Comparison of ENCODE assay signal across 20 cellular contexts in genomic region chr5:80037366-80037765, GRCh38. TPM values are rescaled to one million over a fixed set of nuclear protein-coding genes. Genes with fewer than 3 reads are reported as not detected.
DNase-seq lines count a peak whose midpoint lies in the region; ATAC-seq and TF ChIP-seq lines count a peak whose summit lies in the region.
"Had no signal": no experiment of that assay in that cellular context is flagged by ENCODE, and none has a peak within 500 bp of the region (broad histone marks: within the 10 kb centered on the region; RNA-seq: fewer than 3 reads in every experiment).

No MANE protein-coding gene starts in this region.

- H3K4me2 ChIP-seq in DOHH2 (ENCODE audit: low read length) (peak overlapping the region; percentile 7; the same call in 1 of the 2 replicates), OCI-LY3 (ENCODE audit: low read length) (peak overlapping the region; percentile 57)

- TF ChIP-seq CTCF in DOHH2 (IDR thresholded peaks at IDR 0.05; ENCODE audit: low read depth, low read length, poor library complexity, severe bottlenecking) (no peak), GM12864 (IDR thresholded peaks at IDR 0.05; ENCODE audit: low read depth, low read length, missing control alignments) (no peak), OCI-LY3 (IDR thresholded peaks at IDR 0.05; ENCODE audit: low read depth, low read length) (no peak), foreskin keratinocyte (conservative IDR thresholded peaks at IDR 0.05) (no peak)

- no peaks in the 10 kb centered on the region for H3K79me2 ChIP-seq in DOHH2 (ENCODE audit: control insufficient read depth, low read length)
- no peaks in the 10 kb centered on the region for H3K79me2 ChIP-seq in OCI-LY3 (ENCODE audit: low read length)

- no peaks in the 10 kb centered on the region for H3K9me3 ChIP-seq in DOHH2 (ENCODE audit: control insufficient read depth, insufficient read depth, low read length)
- H3K9me3 ChIP-seq in OCI-LY3 (ENCODE audit: insufficient read depth, low read length) = no peaks in the 10 kb centered on the region
- H3K9me3 ChIP-seq: ascending aorta, lower lobe of right lung, SJSA1, spleen had no signal

- no peaks in the 10 kb centered on the region for H3F3A ChIP-seq in DOHH2 (ENCODE audit: control insufficient read depth, insufficient read depth)

- no peaks in the 10 kb centered on the region for H4K20me1 ChIP-seq in DOHH2 (ENCODE audit: control insufficient read depth, insufficient read depth, low read depth, low read length)
- no peaks in the 10 kb centered on the region for H4K20me1 ChIP-seq in OCI-LY3 (ENCODE audit: insufficient read depth, low read length)

- no peak overlapping the region for H2AFZ ChIP-seq in OCI-LY3 (ENCODE audit: low read depth, low read length)

- H3K27ac ChIP-seq in DOHH2 (ENCODE audit: low read depth, low read length) (no peak overlapping the region), OCI-LY3 (ENCODE audit: low read length) (no peak overlapping the region), foreskin keratinocyte (no peak overlapping the region)
- H3K27ac ChIP-seq: ascending aorta, lower lobe of right lung, SJSA1, spleen had no signal

- H3K27me3 ChIP-seq in DOHH2 (ENCODE audit: control insufficient read depth, low read length) = no peaks in the 10 kb centered on the region
- H3K27me3 ChIP-seq in OCI-LY3 (ENCODE audit: low read depth, low read length) = peaks cover 27% of the 10 kb centered on the region; the same call in 1 of the 2 replicates
- peaks cover 87% of the 10 kb centered on the region for H3K27me3 ChIP-seq in foreskin keratinocyte

- no peaks in the 10 kb centered on the region for H3K9me2 ChIP-seq in DOHH2 (replicated peaks; ENCODE audit: control insufficient read depth, low read length)

- ATAC-seq in GM21786 (IDR thresholded peaks at IDR 0.05; ENCODE audit: unreplicated experiment) = peak; percentile 70
- ATAC-seq in foreskin keratinocyte = no peak
- ATAC-seq: lower lobe of right lung, Panc1 had no signal

- H3K9ac ChIP-seq in OCI-LY3 (ENCODE audit: low read length) = no peak overlapping the region

- H3K4me1 ChIP-seq in DOHH2 (ENCODE audit: control insufficient read depth, low read length) (peaks cover 13% of the 10 kb centered on the region), OCI-LY3 (ENCODE audit: low read length) (peaks cover 16% of the 10 kb centered on the region), foreskin keratinocyte (no peaks in the 10 kb centered on the region)
- H3K4me1 ChIP-seq: ascending aorta, lower lobe of right lung, SJSA1 had no signal

- no peak overlapping the region for H3K4me3 ChIP-seq in DOHH2 (ENCODE audit: low read length)
- no peak overlapping the region for H3K4me3 ChIP-seq in GM12864 (ENCODE audit: low read depth, low read length)
- peak overlapping the region; percentile 32 for H3K4me3 ChIP-seq in OCI-LY3 (ENCODE audit: low read length)
- H3K4me3 ChIP-seq: ascending aorta, lower lobe of right lung, SJSA1, spleen had no signal

- H3K36me3 ChIP-seq in DOHH2 (ENCODE audit: control insufficient read depth, low read length) (no peaks in the 10 kb centered on the region), OCI-LY3 (replicated peaks; ENCODE audit: low read depth, low read length) (no peaks in the 10 kb centered on the region)
- H3K36me3 ChIP-seq: ascending aorta, lower lobe of right lung, SJSA1, spleen had no signal

- peak; percentile 35 for DNase-seq in GM12864 (ENCODE audit: low read depth)
- no peak for DNase-seq in foreskin keratinocyte
- DNase-seq in NCI-H146 treated with DMSO at 0.1 percent for 48 hours (lab: John Stamatoyannopoulos, UW; ENCODE audit: unreplicated experiment) = no peak
- no peak for DNase-seq in OCI-M1 (lab: John Stamatoyannopoulos, UW)
- DNase-seq: activated naive CD4-positive, alpha-beta T cell; AML-193; DMS79; erythroblast; foreskin melanocyte; hypothalamus; lower lobe of right lung; NCI-H187 treated with DMSO at 0.1 percent for 48 hours; NCI-H345; spleen had no signal

RNA-seq across cellular contexts. Expression of gene THBS4, which starts 2.2 kb away (rescaled TPM):
- total RNA-seq in foreskin keratinocyte = 0.67 and 1.1 TPM in 2 replicates
- 0.59 and 0.69 TPM in 2 replicates for polyA plus RNA-seq in foreskin keratinocyte
- total RNA-seq: ascending aorta had no signal

RNA-seq across cellular contexts. Expression of gene MTX3, which starts 46.3 kb away (rescaled TPM):
- 15.4 and 16.2 TPM in 2 replicates for total RNA-seq in foreskin keratinocyte
- 3.4 and 4.3 TPM in 2 replicates for polyA plus RNA-seq in foreskin keratinocyte
